In genomic region chr2:157174321-157174720, GRCh38 we compare ENCODE assay signal across 21 cellular contexts.
DNase-seq lines count a peak whose midpoint lies in the region; ATAC-seq and TF ChIP-seq lines count a peak whose summit lies in the region.
"Had no signal": no experiment of that assay in that cellular context is flagged by ENCODE, and none has a peak within 500 bp of the region (broad histone marks: within the 10 kb centered on the region; RNA-seq: fewer than 3 reads in every experiment).

No MANE protein-coding gene starts in this region.

- H3K4me1 ChIP-seq in breast epithelium (no peaks in the 10 kb centered on the region), muscle layer of duodenum (ENCODE audit: control insufficient read depth in 1 of 2, insufficient read depth in 2 of 2, low read length in 2 of 2) (peaks cover 8 to 12% of the 10 kb centered on the region in 2 donors), upper lobe of right lung (no peaks in the 10 kb centered on the region)

- H3K4me1 Mint-ChIP-seq in MCF 10A (ENCODE audit: insufficient read depth, unreplicated experiment) = peaks cover 29% of the 10 kb centered on the region
- H3K4me1 Mint-ChIP-seq: activated CD4-positive, alpha-beta memory T cell treated with anti-CD3 and anti-CD28 coated beads, Interleukin-2, amount 10 ng/mL, durations not matched to agents 7 days and 5 days; activated naive CD8-positive, alpha-beta T cell treated with anti-CD3 and anti-CD28 coated beads, Interleukin-2, amount 50 U/mL, for 24 hours; IgD-negative memory B cell had no signal

- H3K36me3 Mint-ChIP-seq in MCF 10A (ENCODE audit: insufficient read depth, unreplicated experiment) = no peaks in the 10 kb centered on the region
- H3K36me3 Mint-ChIP-seq: IgD-negative memory B cell had no signal

- H3K27ac Mint-ChIP-seq in MCF 10A (ENCODE audit: low read depth, unreplicated experiment) = peak overlapping the region; percentile 92
- H3K27ac Mint-ChIP-seq: activated CD4-positive, alpha-beta memory T cell treated with anti-CD3 and anti-CD28 coated beads, Interleukin-2, amount 10 ng/mL, durations not matched to agents 7 days and 5 days; activated naive CD8-positive, alpha-beta T cell treated with anti-CD3 and anti-CD28 coated beads, Interleukin-2, amount 50 U/mL, for 24 hours; IgD-negative memory B cell had no signal

- intact Hi-C loops in MCF 10A (cut with micrococcal nuclease) (loop anchor here (5.0 kb wide), 1 partner anchor 117 kb away; no protein-coding TSS in a partner anchor), breast epithelium (cut with DNase I; ENCODE audit: low total_unique reads) (no loop called here), upper lobe of right lung (cut with DNase I) (no loop called here)

- no peaks in the 10 kb centered on the region for H3K9me3 Mint-ChIP-seq in MCF 10A (ENCODE audit: unreplicated experiment)
- H3K9me3 Mint-ChIP-seq: activated CD4-positive, alpha-beta memory T cell treated with anti-CD3 and anti-CD28 coated beads, Interleukin-2, amount 10 ng/mL, durations not matched to agents 7 days and 5 days; activated naive CD8-positive, alpha-beta T cell treated with anti-CD3 and anti-CD28 coated beads, Interleukin-2, amount 50 U/mL, for 24 hours had no signal

- H3K4me3 ChIP-seq in breast epithelium = no peak overlapping the region
- H3K4me3 ChIP-seq in coronary artery = no peak overlapping the region
- no peak overlapping the region for H3K4me3 ChIP-seq in muscle layer of duodenum (ENCODE audit: low read depth in 1 of 2, low read length in 2 of 2)
- no peak overlapping the region for H3K4me3 ChIP-seq in upper lobe of right lung
- H3K4me3 ChIP-seq: heart left ventricle had no signal

- no peaks in the 10 kb centered on the region for H3K27me3 ChIP-seq in breast epithelium
- no peaks in the 10 kb centered on the region for H3K27me3 ChIP-seq in muscle layer of duodenum (ENCODE audit: low read depth, low read length)
- no peaks in the 10 kb centered on the region for H3K27me3 ChIP-seq in upper lobe of right lung
- H3K27me3 ChIP-seq: heart left ventricle had no signal

- no peak for ATAC-seq in HG02970 (IDR thresholded peaks at IDR 0.05; ENCODE audit: low FRiP score, unreplicated experiment)
- no peak for ATAC-seq in HG03175 (IDR thresholded peaks at IDR 0.05; ENCODE audit: unreplicated experiment)
- no peak for ATAC-seq in upper lobe of right lung
- ATAC-seq: activated naive CD8-positive, alpha-beta T cell treated with anti-CD3 and anti-CD28 coated beads, Interleukin-2, amount 50 U/mL, for 24 hours; Panc1 had no signal

- no peak for TF ChIP-seq POLR2A in breast epithelium (IDR thresholded peaks at IDR 0.05)

- DNase-seq in MCF 10A (ENCODE audit: unreplicated experiment) = no peak
- DNase-seq in breast epithelium (ENCODE audit: low spot score in 2 of 2) = no peak
- no peak for DNase-seq in coronary artery (ENCODE audit: low spot score)
- no peak for DNase-seq in upper lobe of right lung
- no peak for DNase-seq in NCI-H524 treated with DMSO at 0.1 percent for 48 hours (lab: John Stamatoyannopoulos, UW)
- DNase-seq: 8988T; activated CD4-positive, alpha-beta memory T cell treated with anti-CD3 and anti-CD28 coated beads, Interleukin-2, amount 10 ng/mL, durations not matched to agents 7 days and 5 days; activated naive CD8-positive, alpha-beta T cell treated with anti-CD3 and anti-CD28 coated beads, Interleukin-2, amount 50 U/mL, for 24 hours; activated T-cell treated with anti-CD3 and anti-CD28 coated beads, Interleukin-2, amount 50 U/mL, for 48 hours; heart left ventricle; mesendoderm; NCI-H2107; NCI-H774; right cardiac atrium; stimulated activated CD4-positive, alpha-beta T cell treated with anti-CD3 and anti-CD28 coated beads, Interleukin-4, amount 100 ng/mL, for 1 hour had no signal

- POLR2A ChIA-PET in MCF 10A (lab: Yijun Ruan, JAX) = interaction anchor here (0.7 to 2.1 kb wide), 6 partner anchors 9 to 840 kb away, joined by 3 to 5 read pairs (median 4); no protein-coding TSS in a partner anchor

- H3K36me3 ChIP-seq in breast epithelium (no peaks in the 10 kb centered on the region), muscle layer of duodenum (ENCODE audit: control insufficient read depth in 1 of 2, insufficient read depth in 2 of 2, low read length in 2 of 2) (peaks cover 0 to 5% of the 10 kb centered on the region in 2 donors), upper lobe of right lung (no peaks in the 10 kb centered on the region)
- H3K36me3 ChIP-seq: heart left ventricle, neutrophil had no signal

- H3K27ac ChIP-seq in breast epithelium = peak overlapping the region in 1 of 2 donors; percentile 46
- peak overlapping the region; percentile 43 to 47 for H3K27ac ChIP-seq in coronary artery
- peak overlapping the region; percentile 14 for H3K27ac ChIP-seq in muscle layer of duodenum (ENCODE audit: low read length)
- no peak overlapping the region for H3K27ac ChIP-seq in upper lobe of right lung
- H3K27ac ChIP-seq: neutrophil had no signal

- BruUV-seq in MCF 10A (replicated peaks; lab: Mats Ljungman, UMichigan) = TSS peak; percentile 95

- H3K4me3 Mint-ChIP-seq in MCF 10A (ENCODE audit: unreplicated experiment) = peak overlapping the region; percentile 43
- H3K4me3 Mint-ChIP-seq: activated CD4-positive, alpha-beta memory T cell treated with anti-CD3 and anti-CD28 coated beads, Interleukin-2, amount 10 ng/mL, durations not matched to agents 7 days and 5 days; activated naive CD8-positive, alpha-beta T cell treated with anti-CD3 and anti-CD28 coated beads, Interleukin-2, amount 50 U/mL, for 24 hours; IgD-negative memory B cell had no signal

- no peak for TF ChIP-seq CTCF in MCF 10A (IDR thresholded peaks at IDR 0.05; ENCODE audit: unreplicated experiment)
- no peak for TF ChIP-seq CTCF in breast epithelium (IDR thresholded peaks at IDR 0.05)
- no peak for TF ChIP-seq CTCF in coronary artery (IDR thresholded peaks at IDR 0.05)
- TF ChIP-seq CTCF in upper lobe of right lung (IDR thresholded peaks at IDR 0.05) = no peak

- no peaks in the 10 kb centered on the region for H3K9me3 ChIP-seq in breast epithelium
- no peaks in the 10 kb centered on the region for H3K9me3 ChIP-seq in muscle layer of duodenum (ENCODE audit: control insufficient read depth in 1 of 2, low read length in 2 of 2)
- no peaks in the 10 kb centered on the region for H3K9me3 ChIP-seq in upper lobe of right lung
- H3K9me3 ChIP-seq: neutrophil had no signal

- H3K27me3 Mint-ChIP-seq in MCF 10A (ENCODE audit: insufficient read depth, unreplicated experiment) = no peaks in the 10 kb centered on the region

- CTCF ChIA-PET in MCF 10A (lab: Yijun Ruan, JAX) = interaction anchor here (0.5 to 1.3 kb wide), 5 partner anchors 19 to 1805 kb away, joined by 3 read pairs; no protein-coding TSS in a partner anchor
